8 cellular contexts compared by ENCODE assay signal in the genomic region with DNA sequence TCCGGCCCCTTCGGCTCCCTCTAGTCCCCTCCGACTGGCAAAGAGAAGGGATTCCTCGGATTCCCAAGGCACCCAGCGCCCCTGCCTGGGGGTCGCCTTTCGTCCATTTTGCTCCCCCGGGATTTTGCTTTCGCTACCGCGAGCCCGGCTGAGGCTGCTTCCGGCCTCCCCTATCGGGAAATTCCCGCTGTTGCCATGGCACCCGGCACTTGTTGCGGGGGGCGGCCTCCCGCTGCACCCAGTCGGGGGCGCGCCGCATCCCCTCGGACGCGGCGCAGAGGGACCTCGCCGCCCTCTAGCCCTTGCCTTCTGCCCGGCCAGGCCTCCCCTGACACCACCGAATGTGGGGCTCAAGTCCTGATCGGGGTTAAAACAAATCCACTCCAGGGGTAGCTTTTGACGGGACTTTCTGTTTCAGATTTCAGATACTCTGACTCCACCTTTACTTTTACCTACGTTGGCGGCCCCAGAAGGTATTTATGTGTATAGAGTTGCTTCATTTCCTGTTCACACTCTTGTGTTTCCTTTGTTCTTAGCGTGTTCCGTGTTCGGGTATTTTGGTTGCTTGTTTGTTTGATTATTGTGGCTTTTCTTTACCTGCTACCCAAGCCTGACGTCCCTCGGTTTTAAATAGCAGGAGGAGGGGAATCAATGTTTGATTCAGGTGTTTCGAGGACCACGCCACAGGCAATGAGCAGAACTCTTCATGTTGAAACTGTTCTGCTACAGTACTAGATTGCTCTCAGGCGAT. TPM values are rescaled to one million over a fixed set of nuclear protein-coding genes. Genes with fewer than 3 reads are reported as not detected.
DNase-seq lines count a peak whose midpoint lies in the region; TF ChIP-seq lines count a peak whose summit lies in the region.

No MANE protein-coding gene starts in this region.

- no peak for TF ChIP-seq CTCF in HFF-Myc (IDR thresholded peaks at IDR 0.05; ENCODE audit: low read depth, low read length, missing control alignments)
- TF ChIP-seq CTCF in lower leg skin (IDR thresholded peaks at IDR 0.05) = no peak

- TF ChIP-seq POLR2A in GM15510 (IDR thresholded peaks at IDR 0.05; ENCODE audit: borderline replicate concordance, extremely low read depth, insufficient read length) = peak; percentile 48
- TF ChIP-seq POLR2A in lower leg skin (IDR thresholded peaks at IDR 0.05) = no peak

- intact Hi-C loops in lower leg skin (cut with DNase I; ENCODE audit: low total_unique reads) = no loop called here

- WGBS in lower leg skin, 2 donors = 1% methylated on average over 29 to 41 of the region's 43 CpGs

- H3K27ac ChIP-seq in cingulate gyrus (ENCODE audit: low read depth, low read length) = peak overlapping the region; percentile 60

- peak overlapping the region; percentile 86 for H3K4me3 ChIP-seq in HFF-Myc (replicated peaks; ENCODE audit: low read depth, low read length)
- peak overlapping the region; percentile 90 for H3K4me3 ChIP-seq in lower leg skin (ENCODE audit: low read depth, poor library complexity, severe bottlenecking)

- DNase-seq in HFF-Myc (ENCODE audit: extremely low read depth, low read depth) (no peak), NAMALWA (ENCODE audit: low spot score) (peak; percentile 87), lower leg skin (ENCODE audit: low spot score in 2 of 2) (peak; percentile 30 to 90), pons (ENCODE audit: low spot score) (no peak)
- peak; percentile 80 for DNase-seq in activated CD4-positive, alpha-beta T cell treated with anti-CD3 and anti-CD28 coated beads for 1 hour
- DNase-seq in stimulated activated CD4-positive, alpha-beta T cell treated with anti-CD3 and anti-CD28 coated beads, TNF-alpha, amount 100 ng/mL, for 48 hours (ENCODE audit: low read depth in 3 of 3) = peak; percentile 67 to 81 (median 71)

RNA-seq across cellular contexts. Expression of a gene that starts 1.4 kb away (rescaled TPM):
- total RNA-seq in lower leg skin = 10 to 100 TPM in 2 of 4 donors, 1 to 10 TPM in 2; 4.8 to 13.7 (median 8.2) TPM

Comparison
In these comparisons a context has a peak if more than half of its experiments do, and no peak if none do; other contexts are left out.
1. DNase-seq: peak in NAMALWA (single experiment), activated CD4-positive, alpha-beta T cell treated with anti-CD3 and anti-CD28 coated beads for 1 hour (single experiment), lower leg skin (2 of 2) and stimulated activated CD4-positive, alpha-beta T cell treated with anti-CD3 and anti-CD28 coated beads, TNF-alpha, amount 100 ng/mL, for 48 hours (3 of 3); none in HFF-Myc (single experiment) and pons (single experiment).